ENCODE assay signal across 1 cellular context in the genomic region with DNA sequence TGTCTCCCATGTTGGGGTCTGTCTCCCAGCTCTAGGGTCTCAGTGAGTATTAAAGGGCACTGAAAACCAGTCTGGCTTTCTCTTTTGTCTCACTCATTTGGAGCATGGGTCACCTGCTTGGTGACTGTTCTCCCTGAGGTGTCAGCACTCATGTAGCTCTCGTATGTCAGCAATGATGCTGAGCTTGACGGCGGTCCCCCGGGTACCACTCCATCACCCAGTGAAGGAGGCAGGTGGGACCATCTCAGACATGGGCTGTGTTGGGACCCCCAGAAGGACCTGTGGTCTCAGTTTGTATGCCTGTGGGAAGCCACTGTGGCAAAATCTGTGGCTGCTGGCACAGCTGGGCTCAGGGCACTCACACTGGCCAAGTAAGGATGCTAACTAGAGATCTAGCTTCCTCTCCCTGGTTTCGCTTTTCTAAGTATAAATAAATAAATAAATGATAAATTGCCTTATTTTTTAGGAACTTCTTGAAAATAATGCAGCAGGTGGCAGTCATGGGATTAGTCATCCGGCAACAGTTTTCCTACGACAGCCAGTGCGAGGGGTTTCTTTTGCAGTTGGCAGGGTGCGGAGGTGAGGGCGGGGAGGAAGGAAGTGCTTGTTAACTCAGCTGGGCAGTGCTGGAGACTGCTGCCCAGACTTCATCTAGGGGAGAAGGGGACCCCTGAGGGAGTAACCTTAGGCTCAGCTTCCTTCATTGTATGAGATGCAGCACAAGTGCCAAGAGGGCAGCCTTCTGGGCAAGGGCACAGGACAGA.
TF ChIP-seq lines count a peak whose summit lies in the region.

No MANE protein-coding gene starts in this region.

TF ChIP-seq in K562, 482 proteins besides CTCF, POLR2A, EP300 and RAD21:
- TF ChIP-seq ZNF76 (CRISPR knock-in tag; IDR thresholded peaks at IDR 0.05; ENCODE audit: borderline replicate concordance): no peak
- TF ChIP-seq ZNF57 (CRISPR knock-in tag; IDR thresholded peaks at IDR 0.05): no peak
- no peak for TF ChIP-seq CREB1 (IDR thresholded peaks at IDR 0.05)
- no peak for TF ChIP-seq CREB1 (CRISPR knock-in tag; IDR thresholded peaks at IDR 0.05)
